8 cellular contexts compared by ENCODE assay signal in the genomic region with DNA sequence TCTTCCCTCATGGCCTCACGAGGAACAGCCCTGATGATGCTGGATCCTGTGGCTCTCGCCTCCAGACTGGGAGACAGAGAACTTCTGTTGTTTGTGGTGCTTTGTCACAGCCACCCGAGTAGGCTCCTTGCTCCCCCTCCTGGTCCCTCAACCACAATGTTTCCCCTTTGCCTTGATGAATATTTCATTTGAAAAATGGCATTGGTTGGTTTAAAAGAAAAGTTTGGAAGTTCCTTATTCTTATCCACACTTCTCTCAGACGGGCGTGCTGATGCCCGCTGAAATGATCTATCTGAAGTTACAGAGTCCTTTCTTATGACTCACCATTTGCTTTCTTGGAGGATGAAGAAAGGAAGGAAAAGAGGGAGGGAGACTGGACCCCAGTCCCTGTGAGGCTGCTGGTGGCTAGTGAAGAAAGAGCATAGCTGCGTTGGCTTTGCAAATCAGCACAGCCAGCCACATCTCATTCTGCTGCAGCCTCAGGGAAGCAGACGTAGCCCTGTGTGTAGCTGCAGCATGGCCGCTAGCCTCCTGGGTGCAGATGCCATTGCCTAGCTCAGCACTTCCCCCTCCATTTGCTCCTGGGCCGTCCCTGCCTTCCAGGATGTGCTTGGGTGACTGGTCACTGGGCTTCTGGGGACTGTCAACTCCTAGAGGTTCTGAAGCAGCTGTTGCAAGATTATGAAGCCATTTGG.
DNase-seq lines count a peak whose midpoint lies in the region; ATAC-seq, FAIRE-seq and TF ChIP-seq lines count a peak whose summit lies in the region.

No MANE protein-coding gene starts in this region.

- peak overlapping the region; percentile 36 for H3K4me2 ChIP-seq in BLaER1
- no peak overlapping the region for H3K4me2 ChIP-seq in K562 (ENCODE audit: insufficient read depth, low read length)
- peak overlapping the region; percentile 23 for H3K4me2 ChIP-seq in keratinocyte (ENCODE audit: control insufficient read depth, extremely low read depth, insufficient read depth, low read depth, low read length)

- DNase-seq in T-helper 17 cell (peak in 1 of 3 donors; percentile 16), K562 (ENCODE audit: extremely low read depth in 1 of 4, low spot score in 3 of 4) (peak; percentile 40 to 54 (median 44)), keratinocyte (ENCODE audit: low read depth, low spot score) (no peak), epidermal melanocyte (ENCODE audit: insufficient read length, low spot score) (no peak)
- DNase-seq in stimulated activated CD4-positive, alpha-beta T cell treated with anti-CD3 and anti-CD28 coated beads, TNF-alpha, amount 100 ng/mL, for 24 hours (ENCODE audit: low read depth in 3 of 3): peak; percentile 15 to 32 (median 20)

- in situ Hi-C loops in K562 (cut with MboI): no loop called here

- H3K4me3 ChIP-seq in BLaER1 (no peak overlapping the region), HEK293 (ENCODE audit: low read depth, low read length) (no peak overlapping the region), K562 (no peak overlapping the region), keratinocyte (ENCODE audit: control insufficient read depth in 2 of 3, extremely low read depth in 1 of 3, insufficient read depth in 2 of 3, low read depth in 1 of 3, low read length in 3 of 3) (no peak overlapping the region)

- H3K27ac ChIP-seq in BLaER1 (no peak overlapping the region), HEK293 (ENCODE audit: extremely low read depth, low read depth, low read length) (no peak overlapping the region), K562 (ENCODE audit: extremely low read depth, low read depth, low read length) (no peak overlapping the region), keratinocyte (ENCODE audit: control insufficient read depth, insufficient read depth, low read length) (no peak overlapping the region)

- H3K4me3 Mint-ChIP-seq in T-helper 17 cell: no peak overlapping the region

- WGBS in K562 (ENCODE audit: insufficient coverage, low coverage, missing lambda C conversion rate): 2% methylated on average over 10 of the region's 10 CpGs

- H3K36me3 Mint-ChIP-seq in T-helper 17 cell (ENCODE audit: low read depth): peaks cover under 1% of the 10 kb centered on the region

- ATAC-seq in T-helper 17 cell (peak; percentile 59), K562 (peak; percentile 83), HG03095 (IDR thresholded peaks at IDR 0.05; ENCODE audit: unreplicated experiment) (no peak)

- dilution Hi-C loops in keratinocyte (cut with MboI; ENCODE audit: extremely low pct_ligation_motif_present, low sequenced_read_pairs): no loop called here

- H4K20me1 ChIP-seq in BLaER1 (no peaks in the 10 kb centered on the region), K562 (replicated peaks; ENCODE audit: control insufficient read depth, insufficient read depth, low read length) (no peaks in the 10 kb centered on the region), keratinocyte (ENCODE audit: control insufficient read depth, extremely low read depth, insufficient read depth, low read length) (no peaks in the 10 kb centered on the region)

- H3K27me3 ChIP-seq in BLaER1 (no peaks in the 10 kb centered on the region), K562 (ENCODE audit: control insufficient read depth in 2 of 2, insufficient read depth in 2 of 2, low read length in 2 of 2) (peaks cover 5 to 22% of the 10 kb centered on the region in 2 experiments; a peak in 3 of 5 replicates), keratinocyte (ENCODE audit: control insufficient read depth, extremely low read depth, insufficient read depth, low read length) (no peaks in the 10 kb centered on the region)

- peak; percentile 69 for FAIRE-seq in K562 (lab: Jason Lieb, UNC)
- no peak for FAIRE-seq in keratinocyte (lab: Jason Lieb, UNC)

- H3K4me1 ChIP-seq in BLaER1: peaks cover 40% of the 10 kb centered on the region
- H3K4me1 ChIP-seq in HEK293 (ENCODE audit: control insufficient read depth, insufficient read depth, low read length): no peaks in the 10 kb centered on the region
- no peaks in the 10 kb centered on the region for H3K4me1 ChIP-seq in K562 (replicated peaks in 1 of 2; ENCODE audit: control insufficient read depth in 2 of 2, insufficient read depth in 2 of 2, low read length in 2 of 2)
- peaks cover 4% of the 10 kb centered on the region for H3K4me1 ChIP-seq in keratinocyte (ENCODE audit: control insufficient read depth, extremely low read depth, insufficient read depth, low read length)

- H3K9me3 ChIP-seq in BLaER1 (peaks cover 8% of the 10 kb centered on the region; the same call in 1 of the 2 replicates), HEK293 (ENCODE audit: control insufficient read depth, insufficient read depth, low read depth, low read length) (no peaks in the 10 kb centered on the region), T-helper 17 cell (ENCODE audit: control insufficient read depth, low read length, poor library complexity, severe bottlenecking) (no peaks in the 10 kb centered on the region), K562 (replicated peaks; ENCODE audit: control insufficient read depth, insufficient read depth, low read depth, low read length) (no peaks in the 10 kb centered on the region), keratinocyte (ENCODE audit: control insufficient read depth, low read depth, low read length) (no peaks in the 10 kb centered on the region)

- peak overlapping the region; percentile 67 for H3K27ac Mint-ChIP-seq in T-helper 17 cell

- H3K9ac ChIP-seq in BLaER1 (no peak overlapping the region), K562 (ENCODE audit: insufficient read depth in 1 of 2, low read depth in 2 of 2, low read length in 2 of 2) (no peak overlapping the region), keratinocyte (ENCODE audit: control insufficient read depth, extremely low read depth, insufficient read depth, low read length) (no peak overlapping the region)

- TF ChIP-seq POLR2A in K562 (conservative IDR thresholded peaks at IDR 0.05): no peak

- BruUV-seq in K562 (replicated peaks; lab: Mats Ljungman, UMichigan): no TSS peak

- H3K4me1 Mint-ChIP-seq in T-helper 17 cell: peaks cover 7% of the 10 kb centered on the region

- TF ChIP-seq CTCF in HEK293 (tag by site-specific recombination; IDR thresholded peaks at IDR 0.05): peak; percentile 55; the same call in 1 of the 2 replicates
- peak; percentile 57 to 68 (median 59); a peak in 5 of 6 replicates for TF ChIP-seq CTCF in K562 (IDR thresholded peaks at IDR 0.05 in 2 of 3, conservative IDR thresholded peaks at IDR 0.05 in 1 of 3; ENCODE audit: insufficient read depth in 2 of 3, low read depth in 1 of 3, low read length in 3 of 3)
- peak; percentile 2 to 20 (median 10) for TF ChIP-seq CTCF in keratinocyte (optimal IDR thresholded peaks at IDR 0.05 in 1 of 3, IDR thresholded peaks at IDR 0.05 in 1 of 3, conservative IDR thresholded peaks at IDR 0.05 in 1 of 3; ENCODE audit: extremely low read depth in 1 of 3, insufficient read depth in 2 of 3, low read length in 3 of 3)

- H3K79me2 ChIP-seq in K562 (ENCODE audit: control insufficient read depth, insufficient read depth, low read length) (no peaks in the 10 kb centered on the region), keratinocyte (ENCODE audit: control insufficient read depth, insufficient read depth, low read length) (no peaks in the 10 kb centered on the region)

- TF ChIP-seq RAD21 in K562 (CRISPR knock-in tag; conservative IDR thresholded peaks at IDR 0.05 in 1 of 2, IDR thresholded peaks at IDR 0.05 in 1 of 2): peak; percentile 57 to 78

- no peak for TF ChIP-seq EP300 in K562 (IDR thresholded peaks at IDR 0.05; ENCODE audit: low read length)

- intact Hi-C loops in K562 (cut with micrococcal nuclease): loop anchor here (5.0 kb wide), 2 partner anchors 256 to 334 kb away; no protein-coding TSS in a partner anchor

- H3K9me1 ChIP-seq in K562 (ENCODE audit: control insufficient read depth, insufficient read depth, low read length) (no peaks in the 10 kb centered on the region), keratinocyte (ENCODE audit: control insufficient read depth, extremely low read depth, insufficient read depth, low read length) (no peaks in the 10 kb centered on the region)

- no peaks in the 10 kb centered on the region for H3K27me3 Mint-ChIP-seq in T-helper 17 cell

- H2AFZ ChIP-seq in K562 (ENCODE audit: low read depth, low read length) (no peak overlapping the region), keratinocyte (ENCODE audit: control insufficient read depth, low read length) (no peak overlapping the region)

- CTCF ChIA-PET in HEK293 (lab: Yijun Ruan, JAX): interaction anchor here (1.1 to 1.4 kb wide), 3 partner anchors 19 to 335 kb away, joined by 3 to 4 read pairs (median 4); no protein-coding TSS in a partner anchor
- CTCF ChIA-PET in K562 (lab: Yijun Ruan, JAX; ENCODE audit: low intra/inter-chr PET ratio): interaction anchor here (0.6 to 1.3 kb wide), 3 partner anchors 59 to 334 kb away, joined by 3 to 5 read pairs (median 4); no protein-coding TSS in a partner anchor

- H3K36me3 ChIP-seq in BLaER1 (no peaks in the 10 kb centered on the region), HEK293 (ENCODE audit: control insufficient read depth in 2 of 2, insufficient read depth in 1 of 2, low read length in 2 of 2) (no peaks in the 10 kb centered on the region), K562 (ENCODE audit: control insufficient read depth, insufficient read depth, low read length) (no peaks in the 10 kb centered on the region), keratinocyte (ENCODE audit: control insufficient read depth in 2 of 2, extremely low read depth in 1 of 2, insufficient read depth in 2 of 2, low read length in 2 of 2) (no peaks in the 10 kb centered on the region)

- POLR2A ChIA-PET in HEK293 (lab: Yijun Ruan, JAX) (no interaction called here), K562 (lab: Yijun Ruan, JAX) (interaction anchor here (0.7 kb wide), 1 partner anchor 149 kb away, joined by 3 read pairs; no protein-coding TSS in a partner anchor)

TF ChIP-seq in HEK293, 187 proteins besides CTCF, POLR2A, EP300 and RAD21:
- TF ChIP-seq ZNF175 (tag by site-specific recombination; IDR thresholded peaks at IDR 0.05) (no peak), ZNF654 (tag by site-specific recombination; IDR thresholded peaks at IDR 0.05; ENCODE audit: low read depth) (peak; percentile 21; the same call in 1 of the 2 replicates)

TF ChIP-seq in K562, 482 proteins besides CTCF, POLR2A, EP300 and RAD21 (continues in another document):
- TF ChIP-seq, protein P1, sequence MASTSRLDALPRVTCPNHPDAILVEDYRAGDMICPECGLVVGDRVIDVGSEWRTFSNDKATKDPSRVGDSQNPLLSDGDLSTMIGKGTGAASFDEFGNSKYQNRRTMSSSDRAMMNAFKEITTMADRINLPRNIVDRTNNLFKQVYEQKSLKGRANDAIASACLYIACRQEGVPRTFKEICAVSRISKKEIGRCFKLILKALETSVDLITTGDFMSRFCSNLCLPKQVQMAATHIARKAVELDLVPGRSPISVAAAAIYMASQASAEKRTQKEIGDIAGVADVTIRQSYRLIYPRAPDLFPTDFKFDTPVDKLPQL (IDR thresholded peaks at IDR 0.05; ENCODE audit: extremely low read depth, insufficient read length): no peak
- TF ChIP-seq NFATC3 (IDR thresholded peaks at IDR 0.05) (no peak), SMC3 (conservative IDR thresholded peaks at IDR 0.05; ENCODE audit: insufficient read depth, low read depth, low read length) (peak; percentile 41; the same call in 1 of the 2 replicates), JUND (IDR thresholded peaks at IDR 0.05; ENCODE audit: borderline replicate concordance, low read depth, low read length) (no peak), JUND (tag; IDR thresholded peaks at IDR 0.05; ENCODE audit: borderline replicate concordance, low read depth, low read length) (no peak)

Comparison
In these comparisons a context has a peak if more than half of its experiments do, and no peak if none do; other contexts are left out.
1. DNase-seq: peak in K562 (4 of 4) and stimulated activated CD4-positive, alpha-beta T cell treated with anti-CD3 and anti-CD28 coated beads, TNF-alpha, amount 100 ng/mL, for 24 hours (3 of 3); none in keratinocyte (single experiment) and epidermal melanocyte (single experiment).
2. Peak in every context shown above with its lines, with median percentiles within 50 percentile points of each other: CTCF ChIP-seq.